ENCODE assay signal across 22 cellular contexts in genomic region chr3:61684386-61684785, GRCh38.
DNase-seq lines count a peak whose midpoint lies in the region; ATAC-seq and TF ChIP-seq lines count a peak whose summit lies in the region.
"Had no signal": no experiment of that assay in that cellular context is flagged by ENCODE, and none has a peak within 500 bp of the region (broad histone marks: within the 10 kb centered on the region; RNA-seq: fewer than 3 reads in every experiment).

No MANE protein-coding gene starts in this region.

- no peak overlapping the region for H3K27ac ChIP-seq in neural progenitor cell
- H3K27ac ChIP-seq in thoracic aorta = peak overlapping the region; percentile 75 to 78
- H3K27ac ChIP-seq in upper lobe of right lung = no peak overlapping the region
- H3K27ac ChIP-seq: GM23248, spleen had no signal

- H3K36me3 ChIP-seq in neural progenitor cell (no peaks in the 10 kb centered on the region), thoracic aorta (no peaks in the 10 kb centered on the region), mucosa of descending colon (ENCODE audit: low read depth) (no peaks in the 10 kb centered on the region), upper lobe of right lung (no peaks in the 10 kb centered on the region)
- H3K36me3 ChIP-seq: spleen had no signal

- H3K27me3 ChIP-seq in neural progenitor cell (peaks cover 21% of the 10 kb centered on the region), thoracic aorta (replicated peaks; ENCODE audit: insufficient read depth) (no peaks in the 10 kb centered on the region), upper lobe of right lung (no peaks in the 10 kb centered on the region)
- H3K27me3 ChIP-seq: spleen had no signal

- H3K27ac Mint-ChIP-seq in neural progenitor cell = peak overlapping the region; percentile 2
- H3K27ac Mint-ChIP-seq: activated naive CD4-positive, alpha-beta T cell treated with anti-CD3 and anti-CD28 coated beads, Interleukin-2, amount 50 U/mL, for 24 hours; CD8-positive, alpha-beta memory T cell; IgD-negative memory B cell; stimulated activated effector memory CD8-positive, alpha-beta T cell treated with anti-CD3 and anti-CD28 coated beads, Interleukin-12 subunit alpha, Interleukin-12 subunit beta, amount 100 ng/mL, for 72 hours had no signal

- intact Hi-C loops in mucosa of descending colon (cut with DNase I, micrococcal nuclease) (no loop called here), upper lobe of right lung (cut with DNase I) (no loop called here)

- no peak for TF ChIP-seq POLR2A in erythroblast (IDR thresholded peaks at IDR 0.05; ENCODE audit: low read length)

- H3K9me3 ChIP-seq in neural progenitor cell (ENCODE audit: low read depth) (no peaks in the 10 kb centered on the region), thoracic aorta (no peaks in the 10 kb centered on the region), mucosa of descending colon (no peaks in the 10 kb centered on the region), upper lobe of right lung (no peaks in the 10 kb centered on the region)
- H3K9me3 ChIP-seq: spleen had no signal

- H4K20me1 ChIP-seq in neural progenitor cell (ENCODE audit: low read depth) = peaks cover 99% of the 10 kb centered on the region

- H3K79me2 ChIP-seq in neural progenitor cell (ENCODE audit: low read depth) = peaks cover 88% of the 10 kb centered on the region

- no peak overlapping the region for H3K4me3 ChIP-seq in neural progenitor cell
- H3K4me3 ChIP-seq in thoracic aorta = no peak overlapping the region
- no peak overlapping the region for H3K4me3 ChIP-seq in mucosa of descending colon
- no peak overlapping the region for H3K4me3 ChIP-seq in upper lobe of right lung
- H3K4me3 ChIP-seq: GM23248, spleen had no signal

- peaks cover 8% of the 10 kb centered on the region for H3K27me3 Mint-ChIP-seq in neural progenitor cell (ENCODE audit: insufficient read depth, low read depth)
- H3K27me3 Mint-ChIP-seq: activated naive CD4-positive, alpha-beta T cell treated with anti-CD3 and anti-CD28 coated beads, Interleukin-2, amount 50 U/mL, for 24 hours; IgD-negative memory B cell had no signal

- no peak for TF ChIP-seq CTCF in neural progenitor cell (IDR thresholded peaks at IDR 0.05)
- TF ChIP-seq CTCF in thoracic aorta (IDR thresholded peaks at IDR 0.05) = no peak
- TF ChIP-seq CTCF in mucosa of descending colon (IDR thresholded peaks at IDR 0.05) = no peak
- no peak for TF ChIP-seq CTCF in upper lobe of right lung (IDR thresholded peaks at IDR 0.05)

- H3K4me2 ChIP-seq in neural progenitor cell = peak overlapping the region; percentile 10

- H2AFZ ChIP-seq in neural progenitor cell (replicated peaks) = no peak overlapping the region
- H2AFZ ChIP-seq: GM23248 had no signal

- DNase-seq in NCI-H69 (lab: John Stamatoyannopoulos, UW) (peak; percentile 18), neural progenitor cell (ENCODE audit: low spot score) (no peak), thoracic aorta (ENCODE audit: low spot score) (no peak), DMS153 (lab: John Stamatoyannopoulos, UW) (no peak), mucosa of descending colon (no peak), upper lobe of right lung (no peak), erythroblast (lab: John Stamatoyannopoulos, UW) (no peak)
- DNase-seq: activated CD4-positive, alpha-beta T cell treated with anti-CD3 and anti-CD28 coated beads, Interleukin-2, amount 50 U/mL, for 4 hours; activated CD8-positive, alpha-beta memory T cell treated with anti-CD3 and anti-CD28 coated beads, Interleukin-2, amount 50 U/mL, for 4 hours; aorta; CD8-positive, alpha-beta memory T cell; cerebellar nuclear complex; GM23248; NCI-H1105 treated with DMSO at 0.1 percent for 48 hours; NCI-H2029; NCI-H226; spleen; stimulated activated CD4-positive, alpha-beta T cell treated with anti-CD3 and anti-CD28 coated beads, Interleukin-2, amount 100 ng/mL, for 48 hours had no signal

- no peak overlapping the region for H3K4me3 Mint-ChIP-seq in neural progenitor cell
- H3K4me3 Mint-ChIP-seq: activated naive CD4-positive, alpha-beta T cell treated with anti-CD3 and anti-CD28 coated beads, Interleukin-2, amount 50 U/mL, for 24 hours; CD8-positive, alpha-beta memory T cell; IgD-negative memory B cell; stimulated activated effector memory CD8-positive, alpha-beta T cell treated with anti-CD3 and anti-CD28 coated beads, Interleukin-12 subunit alpha, Interleukin-12 subunit beta, amount 100 ng/mL, for 72 hours had no signal

- peaks cover 89% of the 10 kb centered on the region for H3K4me1 Mint-ChIP-seq in neural progenitor cell
- H3K4me1 Mint-ChIP-seq: activated naive CD4-positive, alpha-beta T cell treated with anti-CD3 and anti-CD28 coated beads, Interleukin-2, amount 50 U/mL, for 24 hours; CD8-positive, alpha-beta memory T cell; stimulated activated effector memory CD8-positive, alpha-beta T cell treated with anti-CD3 and anti-CD28 coated beads, Interleukin-12 subunit alpha, Interleukin-12 subunit beta, amount 100 ng/mL, for 72 hours had no signal

- H3K9me3 Mint-ChIP-seq in neural progenitor cell = peaks cover 2% of the 10 kb centered on the region
- H3K9me3 Mint-ChIP-seq: activated naive CD4-positive, alpha-beta T cell treated with anti-CD3 and anti-CD28 coated beads, Interleukin-2, amount 50 U/mL, for 24 hours; IgD-negative memory B cell; stimulated activated effector memory CD8-positive, alpha-beta T cell treated with anti-CD3 and anti-CD28 coated beads, Interleukin-12 subunit alpha, Interleukin-12 subunit beta, amount 100 ng/mL, for 72 hours had no signal

- H3K4me1 ChIP-seq in neural progenitor cell (peaks cover 76% of the 10 kb centered on the region), thoracic aorta (ENCODE audit: control insufficient read depth in 1 of 2, low read depth in 2 of 2) (peaks cover 22 to 61% of the 10 kb centered on the region in 2 donors), mucosa of descending colon (ENCODE audit: low read depth) (peaks cover 4% of the 10 kb centered on the region), upper lobe of right lung (peaks cover 8% of the 10 kb centered on the region)
- H3K4me1 ChIP-seq: spleen had no signal

- no peak overlapping the region for H3K9ac ChIP-seq in neural progenitor cell
- H3K9ac ChIP-seq: GM23248 had no signal

- peaks cover 40% of the 10 kb centered on the region for H3F3A ChIP-seq in neural progenitor cell (ENCODE audit: low read depth)

- peak; percentile 41 for ATAC-seq in esophagus mucosa
- no peak for ATAC-seq in thoracic aorta (ENCODE audit: insufficient number of reproducible peaks, low FRiP score, low read depth)
- ATAC-seq in mucosa of descending colon = no peak
- ATAC-seq in upper lobe of right lung = no peak
- ATAC-seq: stimulated activated effector memory CD8-positive, alpha-beta T cell treated with anti-CD3 and anti-CD28 coated beads, Interleukin-12 subunit alpha, Interleukin-12 subunit beta, amount 100 ng/mL, for 72 hours had no signal

- H3K36me3 Mint-ChIP-seq in neural progenitor cell = no peaks in the 10 kb centered on the region
- H3K36me3 Mint-ChIP-seq: activated naive CD4-positive, alpha-beta T cell treated with anti-CD3 and anti-CD28 coated beads, Interleukin-2, amount 50 U/mL, for 24 hours; CD8-positive, alpha-beta memory T cell; IgD-negative memory B cell; stimulated activated effector memory CD8-positive, alpha-beta T cell treated with anti-CD3 and anti-CD28 coated beads, Interleukin-12 subunit alpha, Interleukin-12 subunit beta, amount 100 ng/mL, for 72 hours had no signal

Comparison
In these comparisons a context has a peak if more than half of its experiments do, and no peak if none do; other contexts are left out.
1. H3K27ac ChIP-seq: peak in thoracic aorta (2 of 2); none in neural progenitor cell (single experiment) and upper lobe of right lung (single experiment).